ENCODE assay signal across 9 cellular contexts in genomic region chr17:951388-952132, GRCh38. TPM values are rescaled to one million over a fixed set of nuclear protein-coding genes. Genes with fewer than 3 reads are reported as not detected.
A peak's percentile ranks its signal among the peaks of the same experiment; 100 is the strongest.
DNase-seq lines count a peak whose midpoint lies in the region; ATAC-seq and TF ChIP-seq lines count a peak whose summit lies in the region.
"Had no signal": no experiment of that assay in that cellular context is flagged by ENCODE, and none has a peak within 500 bp of the region (broad histone marks: within the 10 kb centered on the region; RNA-seq: fewer than 3 reads in every experiment).

No MANE protein-coding gene starts in this region.

- peak; percentile 14 for TF ChIP-seq RAD21 in Ishikawa (IDR thresholded peaks at IDR 0.05; ENCODE audit: low read depth)

- intact Hi-C loops in mammary epithelial cell (cut with micrococcal nuclease): loop anchor here (1.0 to 2.0 kb wide), 4 partner anchors 19 to 72 kb away; no protein-coding TSS in a partner anchor
- intact Hi-C loops in left lung (cut with DNase I): no loop called here

- H3K36me3 ChIP-seq in ACC112 (ENCODE audit: insufficient read depth, low read length) (no peaks in the 10 kb centered on the region), mammary epithelial cell (ENCODE audit: insufficient read depth, low read length) (peaks cover 3% of the 10 kb centered on the region), left lung (peaks cover 0 to 6% of the 10 kb centered on the region in 2 donors)

- in situ Hi-C loops in mammary epithelial cell (cut with MboI; ENCODE audit: low sequenced_read_pairs in 2 of 2): no loop called here

- 8% methylated on average over 15 of the region's 26 CpGs for WGBS in mammary epithelial cell (ENCODE audit: low coverage, missing lambda C conversion rate)

- TF ChIP-seq EP300 in Ishikawa (IDR thresholded peaks at IDR 0.05; ENCODE audit: borderline replicate concordance): peak; percentile 93

- H3K4me2 ChIP-seq in mammary epithelial cell (ENCODE audit: insufficient read depth, low read depth, low read length): peak overlapping the region; percentile 75

- peak overlapping the region; percentile 59 for H3K9ac ChIP-seq in mammary epithelial cell (ENCODE audit: insufficient read depth, low read length)

- no peaks in the 10 kb centered on the region for H3K27me3 ChIP-seq in ACC112 (ENCODE audit: insufficient read depth, low read length)
- H3K27me3 ChIP-seq in mammary epithelial cell (ENCODE audit: insufficient read depth, low read length): no peaks in the 10 kb centered on the region
- H3K27me3 ChIP-seq in left lung: peaks cover 0 to 16% of the 10 kb centered on the region in 2 donors

- no TSS peak for BruUV-seq in mammary epithelial cell (replicated peaks; lab: Mats Ljungman, UMichigan)

- peak overlapping the region; percentile 74 for H3K27ac ChIP-seq in ACC112 (ENCODE audit: low read depth, low read length)
- H3K27ac ChIP-seq in mammary epithelial cell (ENCODE audit: insufficient read depth, low read depth, low read length): peak overlapping the region; percentile 54
- H3K27ac ChIP-seq in left lung: peak overlapping the region; percentile 33 to 48
- H3K27ac ChIP-seq in substantia nigra (ENCODE audit: low read depth, low read length, poor library complexity, severe bottlenecking): no peak overlapping the region

- H2AFZ ChIP-seq in ACC112 (ENCODE audit: low read length, unreplicated experiment) (peak overlapping the region; percentile 43), mammary epithelial cell (ENCODE audit: low read depth, low read length) (peak overlapping the region; percentile 35)

- peak; percentile 66 for ATAC-seq in left lung
- no peak for ATAC-seq in HG02884 (IDR thresholded peaks at IDR 0.05; ENCODE audit: unreplicated experiment)
- ATAC-seq in HG03196 (IDR thresholded peaks at IDR 0.05; ENCODE audit: unreplicated experiment): no peak

- CTCF ChIA-PET in mammary epithelial cell (lab: Charles Lee; ENCODE audit: low non-redundant PET): interaction anchor here (0.5 to 0.6 kb wide), 2 partner anchors 29 to 72 kb away, joined by 3 to 4 read pairs; no protein-coding TSS in a partner anchor

- H3K79me2 ChIP-seq in ACC112 (ENCODE audit: control insufficient read depth, insufficient read depth, low read length, unreplicated experiment) (peaks cover 8% of the 10 kb centered on the region), mammary epithelial cell (ENCODE audit: insufficient read depth, low read length) (peaks cover 80% of the 10 kb centered on the region)

- H3K9me3 ChIP-seq in mammary epithelial cell (replicated peaks; ENCODE audit: insufficient read depth, low read length): no peaks in the 10 kb centered on the region
- H3K9me3 ChIP-seq in left lung: no peaks in the 10 kb centered on the region

- H4K20me1 ChIP-seq in mammary epithelial cell (ENCODE audit: insufficient read depth, low read length): no peaks in the 10 kb centered on the region

- H3K4me3 ChIP-seq in ACC112 (ENCODE audit: low read depth, low read length): peak overlapping the region; percentile 59
- H3K4me3 ChIP-seq in mammary epithelial cell (replicated peaks in 1 of 3; ENCODE audit: insufficient read depth in 1 of 3, low read depth in 2 of 3, low read length in 3 of 3): no peak overlapping the region
- no peak overlapping the region for H3K4me3 ChIP-seq in left lung

- TF ChIP-seq CTCF in mammary epithelial cell (conservative IDR thresholded peaks at IDR 0.05 in 1 of 2, IDR thresholded peaks at IDR 0.05 in 1 of 2; ENCODE audit: extremely low read depth in 1 of 2, insufficient read depth in 1 of 2, low read depth in 1 of 2, low read length in 2 of 2) (no peak), left lung (IDR thresholded peaks at IDR 0.05) (no peak)

- dilution Hi-C loops in mammary epithelial cell (cut with HindIII; ENCODE audit: low sequenced_read_pairs): no loop called here

- H3K4me1 ChIP-seq in ACC112 (ENCODE audit: control insufficient read depth, insufficient read depth, low read length, unreplicated experiment) (peaks cover 17% of the 10 kb centered on the region), mammary epithelial cell (ENCODE audit: insufficient read depth, low read length) (peaks cover 29% of the 10 kb centered on the region), left lung (peaks cover 0 to 12% of the 10 kb centered on the region in 2 donors)

- DNase-seq in mammary epithelial cell (peak; percentile 65), left lung (no peak), substantia nigra (lab: John Stamatoyannopoulos, UW) (no peak), NCI-H82 (lab: John Stamatoyannopoulos, UW) (no peak)
- DNase-seq: DMS79 had no signal

TF ChIP-seq in Ishikawa, 13 proteins besides CTCF, POLR2A, EP300 and RAD21:
- TF ChIP-seq TEAD4 (IDR thresholded peaks at IDR 0.05): peak; percentile 98
- peak; percentile 58 for TF ChIP-seq CEBPB (IDR thresholded peaks at IDR 0.05)
- TF ChIP-seq NFIC (IDR thresholded peaks at IDR 0.05): peak; percentile 86
- TF ChIP-seq YY1 (IDR thresholded peaks at IDR 0.05; ENCODE audit: low read depth): no peak
- peak; percentile 93 for TF ChIP-seq TCF12 (IDR thresholded peaks at IDR 0.05; ENCODE audit: low read depth)
- no peak for TF ChIP-seq USF1 (IDR thresholded peaks at IDR 0.05)
- TF ChIP-seq MAX (IDR thresholded peaks at IDR 0.05): peak; percentile 68
- TF ChIP-seq EGR1 (IDR thresholded peaks at IDR 0.05): no peak
- no peak for TF ChIP-seq CREB1 (IDR thresholded peaks at IDR 0.05; ENCODE audit: low read depth)
- TF ChIP-seq FOXM1 (IDR thresholded peaks at IDR 0.05; ENCODE audit: borderline replicate concordance, low read depth): peak; percentile 94
- TF ChIP-seq ZBTB7A (IDR thresholded peaks at IDR 0.05; ENCODE audit: low read depth): peak; percentile 8; the same call in 1 of the 2 replicates
- no peak for TF ChIP-seq REST (IDR thresholded peaks at IDR 0.05; ENCODE audit: low read depth)
- no peak for TF ChIP-seq TAF1 (IDR thresholded peaks at IDR 0.05; ENCODE audit: low read depth)

RNA-seq across cellular contexts. Expression of gene NXN, which starts 28.0 kb away (rescaled TPM):
- total RNA-seq in mammary epithelial cell (100 to 1,000 TPM; 126 to 128 TPM), left lung (10 to 100 TPM; 33.8 to 55.4 TPM)
- 87.8 TPM for polyA plus RNA-seq in mammary epithelial cell
- polyA minus RNA-seq in mammary epithelial cell: 188 TPM

RNA-seq across cellular contexts. Expression of gene TIMM22, which starts 45.4 kb away (rescaled TPM):
- total RNA-seq in mammary epithelial cell (10 to 100 TPM; 14.3 to 17.2 TPM), left lung (10 to 100 TPM; 10.6 to 11.6 TPM)
- 17.8 TPM for polyA plus RNA-seq in mammary epithelial cell
- 20.6 TPM for polyA minus RNA-seq in mammary epithelial cell
